ENCODE assay signal across 10 cellular contexts in genomic region chr17:82531431-82531881, GRCh38. TPM values are rescaled to one million over a fixed set of nuclear protein-coding genes. Genes with fewer than 3 reads are reported as not detected.
DNase-seq lines count a peak whose midpoint lies in the region; ATAC-seq lines count a peak whose summit lies in the region.
"Had no signal": no experiment of that assay in that cellular context is flagged by ENCODE, and none has a peak within 500 bp of the region (broad histone marks: within the 10 kb centered on the region; RNA-seq: fewer than 3 reads in every experiment).

No MANE protein-coding gene starts in this region.

- H3K9me3 ChIP-seq in BLaER1 (no peaks in the 10 kb centered on the region), mesenchymal stem cell (ENCODE audit: control insufficient read depth, low read length) (no peaks in the 10 kb centered on the region)
- H3K9me3 ChIP-seq: thoracic aorta had no signal

- H3K23ac ChIP-seq in mesenchymal stem cell (ENCODE audit: low read length in 2 of 2), result no peak overlapping the region

- peak overlapping the region in 1 of 2 experiments; percentile 80 for H3K14ac ChIP-seq in mesenchymal stem cell (ENCODE audit: low read length in 2 of 2)

- H3K9ac ChIP-seq in BLaER1, result no peak overlapping the region
- no peak overlapping the region for H3K9ac ChIP-seq in mesenchymal stem cell (ENCODE audit: low read length)

- no peak for ATAC-seq in GM18907 (IDR thresholded peaks at IDR 0.05; ENCODE audit: unreplicated experiment)

- no peak overlapping the region for H3K4ac ChIP-seq in mesenchymal stem cell (ENCODE audit: low read depth in 1 of 2, low read length in 2 of 2)

- no peak overlapping the region for H2BK5ac ChIP-seq in mesenchymal stem cell (ENCODE audit: low read depth, low read length, poor library complexity, severe bottlenecking)

- H4K20me1 ChIP-seq in BLaER1, result peaks cover 100% of the 10 kb centered on the region

- H3K4me2 ChIP-seq in BLaER1 (peak overlapping the region; percentile 60), mesenchymal stem cell (ENCODE audit: low read length, poor library complexity, severe bottlenecking) (peak overlapping the region; percentile 50)

- H2BK120ac ChIP-seq in mesenchymal stem cell (ENCODE audit: low read depth, low read length), result no peak overlapping the region

- H2AFZ ChIP-seq in mesenchymal stem cell (ENCODE audit: low read depth, low read length), result no peak overlapping the region

- H4K8ac ChIP-seq in mesenchymal stem cell (ENCODE audit: low read length), result peak overlapping the region; percentile 61

- 26% methylated on average over 5 of the region's 7 CpGs for WGBS in mesenchymal stem cell

- H3K4me3 ChIP-seq in BLaER1 (no peak overlapping the region), mesenchymal stem cell (ENCODE audit: insufficient read depth in 1 of 2, low read depth in 1 of 2, low read length in 2 of 2) (no peak overlapping the region)
- H3K4me3 ChIP-seq: skin epidermis, thoracic aorta had no signal

- H3K27ac ChIP-seq in BLaER1 (no peak overlapping the region), mesenchymal stem cell (ENCODE audit: low read length, poor library complexity, severe bottlenecking) (peak overlapping the region; percentile 72)

- H3K4me1 ChIP-seq in BLaER1, result peaks cover 99% of the 10 kb centered on the region
- H3K4me1 ChIP-seq in mesenchymal stem cell (ENCODE audit: control insufficient read depth, insufficient read depth, low read depth, low read length), result peaks cover 29% of the 10 kb centered on the region

- H3K36me3 ChIP-seq in BLaER1 (peaks cover 12% of the 10 kb centered on the region; the same call in 1 of the 2 replicates), mesenchymal stem cell (ENCODE audit: control insufficient read depth in 1 of 2, insufficient read depth in 2 of 2, low read depth in 1 of 2, low read length in 2 of 2) (no peaks in the 10 kb centered on the region)
- H3K36me3 ChIP-seq: thoracic aorta had no signal

- H3K18ac ChIP-seq in mesenchymal stem cell (ENCODE audit: low read depth in 1 of 2, low read length in 2 of 2), result peak overlapping the region; percentile 48 to 88

- DNase-seq in HK-2 (ENCODE audit: unreplicated experiment) (peak; percentile 21), astrocyte of the hippocampus (ENCODE audit: low read depth, low spot score) (peak; percentile 70), mesenchymal stem cell (peak; percentile 94), NCI-H82 treated with DMSO at 0.1 percent for 48 hours (lab: John Stamatoyannopoulos, UW; ENCODE audit: unreplicated experiment) (no peak), germinal center (ENCODE audit: low spot score) (no peak), NCI-H187 (lab: John Stamatoyannopoulos, UW) (no peak)

- no peak overlapping the region for H2BK15ac ChIP-seq in mesenchymal stem cell (ENCODE audit: low read depth, poor library complexity, severe bottlenecking)

- no peak overlapping the region for H2AK5ac ChIP-seq in mesenchymal stem cell (ENCODE audit: low read length, severe bottlenecking)

- H4K91ac ChIP-seq in mesenchymal stem cell (ENCODE audit: low read length), result peak overlapping the region; percentile 65

- H3K27me3 ChIP-seq in BLaER1, result no peaks in the 10 kb centered on the region
- H3K27me3 ChIP-seq in mesenchymal stem cell (ENCODE audit: control insufficient read depth in 1 of 2, insufficient read depth in 1 of 2, low read length in 2 of 2), result no peaks in the 10 kb centered on the region

- no peaks in the 10 kb centered on the region for H3K79me1 ChIP-seq in mesenchymal stem cell (replicated peaks; ENCODE audit: low read length, poor library complexity, severe bottlenecking)

- no peak overlapping the region for H2BK12ac ChIP-seq in mesenchymal stem cell (ENCODE audit: low read length in 2 of 2)

RNA-seq across cellular contexts. Expression of gene FOXK2, which starts 11.9 kb away (rescaled TPM):
- 45.8 TPM for polyA plus RNA-seq in mesenchymal stem cell (2013, experiment 1 of 2)
- polyA plus RNA-seq in mesenchymal stem cell (2013, experiment 2 of 2), result 46.2 TPM

Comparison
In these comparisons a context has a peak if more than half of its experiments do, and no peak if none do; other contexts are left out.
1. DNase-seq: peak in HK-2 (single experiment), astrocyte of the hippocampus (single experiment) and mesenchymal stem cell (single experiment); none in NCI-H82 treated with DMSO at 0.1 percent for 48 hours (single experiment), germinal center (single experiment) and NCI-H187 (0 of 2).